8 cellular contexts compared by ENCODE assay signal in genomic region chr3:53939081-53939582, GRCh38.
"Had no signal": no experiment of that assay in that cellular context is flagged by ENCODE, and none has a peak within 500 bp of the region (broad histone marks: within the 10 kb centered on the region; RNA-seq: fewer than 3 reads in every experiment).

No MANE protein-coding gene starts in this region.

- H3K4me1 ChIP-seq: left lung, right atrium auricular region, transverse colon, vagina had no signal

- H3K27ac ChIP-seq: left lung, right atrium auricular region, transverse colon, vagina, VCaP had no signal

- H3K4me3 ChIP-seq: left lung, mucosa of descending colon, right atrium auricular region, transverse colon, vagina had no signal

- H3K36me3 ChIP-seq: left lung, right atrium auricular region, transverse colon, vagina had no signal

- H3K27me3 ChIP-seq: right atrium auricular region, vagina had no signal

- FAIRE-seq: small intestine had no signal

- DNase-seq: activated T-cell treated with anti-CD3 and anti-CD28 coated beads, Interleukin-2, amount 50 U/mL, for 1 hour; left lung had no signal
